ENCODE assay signal across 8 cellular contexts in the genomic region with DNA sequence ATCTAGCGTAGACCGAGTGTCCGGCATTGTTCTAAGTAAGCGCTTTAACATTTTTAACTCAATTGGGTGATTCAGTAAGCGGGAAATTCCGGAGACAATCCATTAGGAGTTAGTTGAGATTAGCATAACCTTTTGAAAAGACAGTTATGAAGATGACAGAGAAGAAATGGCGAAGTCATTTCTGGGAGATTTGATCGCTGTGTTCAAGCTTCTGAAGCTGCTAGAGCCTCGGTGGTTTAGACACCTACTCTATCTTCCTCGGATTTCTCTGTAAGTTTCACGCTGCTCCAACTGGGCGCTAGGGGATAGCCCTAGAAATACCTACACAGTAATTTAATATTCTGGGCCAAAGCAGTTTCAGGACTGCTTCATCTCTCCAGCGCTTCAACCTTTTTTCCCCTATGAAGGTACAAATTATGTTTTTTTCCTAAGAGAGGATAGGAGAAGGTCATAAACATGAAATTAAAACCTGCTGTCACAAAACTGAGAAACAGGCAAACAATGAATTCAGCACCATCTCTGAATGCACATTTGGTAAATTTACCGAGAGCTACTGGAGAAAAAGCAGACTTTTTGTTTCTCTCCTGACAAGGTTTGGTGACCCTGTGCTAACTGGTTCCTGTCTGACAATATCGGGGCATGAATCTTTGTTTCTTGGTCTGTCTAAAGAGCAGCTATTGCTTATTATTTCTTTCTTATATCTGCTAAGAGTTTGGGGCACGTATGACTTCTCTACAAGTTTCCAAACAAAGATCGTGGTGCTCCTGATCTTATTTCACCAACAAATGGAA. TPM values are rescaled to one million over a fixed set of nuclear protein-coding genes. Genes with fewer than 3 reads are reported as not detected.
DNase-seq lines count a peak whose midpoint lies in the region; ATAC-seq, FAIRE-seq and TF ChIP-seq lines count a peak whose summit lies in the region.

No MANE protein-coding gene starts in this region.

- no peaks in the 10 kb centered on the region for H3K36me3 ChIP-seq in effector memory CD4-positive, alpha-beta T cell (ENCODE audit: control insufficient read depth, insufficient read depth, low read length)
- no peaks in the 10 kb centered on the region for H3K36me3 ChIP-seq in vagina

- ATAC-seq in SK-N-SH treated with all-trans-retinoic acid at 6 μM for 48 hours (peak; percentile 75), HG03460 (IDR thresholded peaks at IDR 0.05; ENCODE audit: unreplicated experiment) (no peak)

- intact Hi-C loops in vagina (cut with DNase I), result loop anchor here (5.0 to 10.0 kb wide), 3 partner anchors 40 to 1805 kb away; no protein-coding TSS in a partner anchor

- no peak for FAIRE-seq in HTR-8/SVneo (lab: Jason Lieb, UNC)

- peaks cover 7% of the 10 kb centered on the region for H3K4me1 ChIP-seq in effector memory CD4-positive, alpha-beta T cell (ENCODE audit: control insufficient read depth, insufficient read depth, low read length, poor library complexity, severe bottlenecking)
- H3K4me1 ChIP-seq in vagina, result peaks cover 14% of the 10 kb centered on the region

- peak; percentile 75 for DNase-seq in DMS53 (lab: John Stamatoyannopoulos, UW)
- peak; percentile 42 for DNase-seq in HTR-8/SVneo (ENCODE audit: insufficient read length, low spot score)
- DNase-seq in effector memory CD4-positive, alpha-beta T cell, result no peak
- peak; percentile 60 for DNase-seq in midbrain (lab: John Stamatoyannopoulos, UW)
- DNase-seq in vagina (ENCODE audit: extremely low spot score in 2 of 2), result no peak
- DNase-seq in activated effector memory CD4-positive, alpha-beta T cell treated with anti-CD3 and anti-CD28 coated beads, Interleukin-2, amount 50 U/mL, for 16 hours, result no peak

- H3K4me3 ChIP-seq in effector memory CD4-positive, alpha-beta T cell (ENCODE audit: insufficient read depth, low read depth, low read length, poor library complexity, severe bottlenecking), result peak overlapping the region; percentile 89
- peak overlapping the region; percentile 56 to 64 for H3K4me3 ChIP-seq in vagina

- no peak for TF ChIP-seq POLR2A in vagina (IDR thresholded peaks at IDR 0.05)

- no peak for TF ChIP-seq CTCF in vagina (IDR thresholded peaks at IDR 0.05)

- peaks cover 4% of the 10 kb centered on the region for H3K27me3 ChIP-seq in effector memory CD4-positive, alpha-beta T cell (replicated peaks; ENCODE audit: control insufficient read depth, insufficient read depth, low read length, poor library complexity, severe bottlenecking)
- H3K27me3 ChIP-seq in vagina, result no peaks in the 10 kb centered on the region

- H3K27ac ChIP-seq in effector memory CD4-positive, alpha-beta T cell (ENCODE audit: insufficient read depth, low read length, poor library complexity, severe bottlenecking), result no peak overlapping the region
- peak overlapping the region; percentile 86 for H3K27ac ChIP-seq in vagina

- H3K9me3 ChIP-seq in effector memory CD4-positive, alpha-beta T cell (ENCODE audit: control insufficient read depth, low read length), result no peaks in the 10 kb centered on the region
- no peaks in the 10 kb centered on the region for H3K9me3 ChIP-seq in vagina

TF ChIP-seq in SK-N-SH treated with all-trans-retinoic acid at 6 μM for 48 hours, 23 proteins besides CTCF, POLR2A, EP300 and RAD21:
- TF ChIP-seq RARB (CRISPR knock-in tag; IDR thresholded peaks at IDR 0.05), result no peak
- no peak for TF ChIP-seq PPARA (CRISPR knock-in tag; IDR thresholded peaks at IDR 0.05; ENCODE audit: borderline replicate concordance)
- TF ChIP-seq, protein P1, sequence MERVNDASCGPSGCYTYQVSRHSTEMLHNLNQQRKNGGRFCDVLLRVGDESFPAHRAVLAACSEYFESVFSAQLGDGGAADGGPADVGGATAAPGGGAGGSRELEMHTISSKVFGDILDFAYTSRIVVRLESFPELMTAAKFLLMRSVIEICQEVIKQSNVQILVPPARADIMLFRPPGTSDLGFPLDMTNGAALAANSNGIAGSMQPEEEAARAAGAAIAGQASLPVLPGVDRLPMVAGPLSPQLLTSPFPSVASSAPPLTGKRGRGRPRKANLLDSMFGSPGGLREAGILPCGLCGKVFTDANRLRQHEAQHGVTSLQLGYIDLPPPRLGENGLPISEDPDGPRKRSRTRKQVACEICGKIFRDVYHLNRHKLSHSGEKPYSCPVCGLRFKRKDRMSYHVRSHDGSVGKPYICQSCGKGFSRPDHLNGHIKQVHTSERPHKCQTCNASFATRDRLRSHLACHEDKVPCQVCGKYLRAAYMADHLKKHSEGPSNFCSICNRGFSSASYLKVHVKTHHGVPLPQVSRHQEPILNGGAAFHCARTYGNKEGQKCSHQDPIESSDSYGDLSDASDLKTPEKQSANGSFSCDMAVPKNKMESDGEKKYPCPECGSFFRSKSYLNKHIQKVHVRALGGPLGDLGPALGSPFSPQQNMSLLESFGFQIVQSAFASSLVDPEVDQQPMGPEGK (CRISPR knock-in tag; IDR thresholded peaks at IDR 0.05; ENCODE audit: borderline replicate concordance), result no peak
- no peak for TF ChIP-seq TOX (CRISPR knock-in tag; IDR thresholded peaks at IDR 0.05; ENCODE audit: borderline replicate concordance)
- no peak for TF ChIP-seq BACH2 (CRISPR knock-in tag; IDR thresholded peaks at IDR 0.05; ENCODE audit: borderline replicate concordance)
- no peak for TF ChIP-seq SNAI2 (CRISPR knock-in tag; IDR thresholded peaks at IDR 0.05)
- no peak for TF ChIP-seq ZNF8 (CRISPR knock-in tag; IDR thresholded peaks at IDR 0.05)
- TF ChIP-seq OSR1 (CRISPR knock-in tag; IDR thresholded peaks at IDR 0.05), result no peak
- TF ChIP-seq ZNF565 (CRISPR knock-in tag; conservative IDR thresholded peaks at IDR 0.05; ENCODE audit: low read depth), result no peak
- no peak for TF ChIP-seq ZNF70 (CRISPR knock-in tag; IDR thresholded peaks at IDR 0.05)
- TF ChIP-seq, protein P2, sequence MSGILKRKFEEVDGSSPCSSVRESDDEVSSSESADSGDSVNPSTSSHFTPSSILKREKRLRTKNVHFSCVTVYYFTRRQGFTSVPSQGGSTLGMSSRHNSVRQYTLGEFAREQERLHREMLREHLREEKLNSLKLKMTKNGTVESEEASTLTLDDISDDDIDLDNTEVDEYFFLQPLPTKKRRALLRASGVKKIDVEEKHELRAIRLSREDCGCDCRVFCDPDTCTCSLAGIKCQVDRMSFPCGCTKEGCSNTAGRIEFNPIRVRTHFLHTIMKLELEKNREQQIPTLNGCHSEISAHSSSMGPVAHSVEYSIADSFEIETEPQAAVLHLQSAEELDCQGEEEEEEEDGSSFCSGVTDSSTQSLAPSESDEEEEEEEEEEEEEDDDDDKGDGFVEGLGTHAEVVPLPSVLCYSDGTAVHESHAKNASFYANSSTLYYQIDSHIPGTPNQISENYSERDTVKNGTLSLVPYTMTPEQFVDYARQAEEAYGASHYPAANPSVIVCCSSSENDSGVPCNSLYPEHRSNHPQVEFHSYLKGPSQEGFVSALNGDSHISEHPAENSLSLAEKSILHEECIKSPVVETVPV (CRISPR knock-in tag; IDR thresholded peaks at IDR 0.05), result no peak
- TF ChIP-seq TCF4 (CRISPR knock-in tag; IDR thresholded peaks at IDR 0.05; ENCODE audit: borderline replicate concordance), result no peak
- no peak for TF ChIP-seq ESRRG (CRISPR knock-in tag; IDR thresholded peaks at IDR 0.05)
- TF ChIP-seq, protein P3, sequence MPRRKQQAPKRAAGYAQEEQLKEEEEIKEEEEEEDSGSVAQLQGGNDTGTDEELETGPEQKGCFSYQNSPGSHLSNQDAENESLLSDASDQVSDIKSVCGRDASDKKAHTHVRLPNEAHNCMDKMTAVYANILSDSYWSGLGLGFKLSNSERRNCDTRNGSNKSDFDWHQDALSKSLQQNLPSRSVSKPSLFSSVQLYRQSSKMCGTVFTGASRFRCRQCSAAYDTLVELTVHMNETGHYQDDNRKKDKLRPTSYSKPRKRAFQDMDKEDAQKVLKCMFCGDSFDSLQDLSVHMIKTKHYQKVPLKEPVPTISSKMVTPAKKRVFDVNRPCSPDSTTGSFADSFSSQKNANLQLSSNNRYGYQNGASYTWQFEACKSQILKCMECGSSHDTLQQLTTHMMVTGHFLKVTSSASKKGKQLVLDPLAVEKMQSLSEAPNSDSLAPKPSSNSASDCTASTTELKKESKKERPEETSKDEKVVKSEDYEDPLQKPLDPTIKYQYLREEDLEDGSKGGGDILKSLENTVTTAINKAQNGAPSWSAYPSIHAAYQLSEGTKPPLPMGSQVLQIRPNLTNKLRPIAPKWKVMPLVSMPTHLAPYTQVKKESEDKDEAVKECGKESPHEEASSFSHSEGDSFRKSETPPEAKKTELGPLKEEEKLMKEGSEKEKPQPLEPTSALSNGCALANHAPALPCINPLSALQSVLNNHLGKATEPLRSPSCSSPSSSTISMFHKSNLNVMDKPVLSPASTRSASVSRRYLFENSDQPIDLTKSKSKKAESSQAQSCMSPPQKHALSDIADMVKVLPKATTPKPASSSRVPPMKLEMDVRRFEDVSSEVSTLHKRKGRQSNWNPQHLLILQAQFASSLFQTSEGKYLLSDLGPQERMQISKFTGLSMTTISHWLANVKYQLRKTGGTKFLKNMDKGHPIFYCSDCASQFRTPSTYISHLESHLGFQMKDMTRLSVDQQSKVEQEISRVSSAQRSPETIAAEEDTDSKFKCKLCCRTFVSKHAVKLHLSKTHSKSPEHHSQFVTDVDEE (CRISPR knock-in tag; IDR thresholded peaks at IDR 0.05), result no peak
- TF ChIP-seq, protein P4, sequence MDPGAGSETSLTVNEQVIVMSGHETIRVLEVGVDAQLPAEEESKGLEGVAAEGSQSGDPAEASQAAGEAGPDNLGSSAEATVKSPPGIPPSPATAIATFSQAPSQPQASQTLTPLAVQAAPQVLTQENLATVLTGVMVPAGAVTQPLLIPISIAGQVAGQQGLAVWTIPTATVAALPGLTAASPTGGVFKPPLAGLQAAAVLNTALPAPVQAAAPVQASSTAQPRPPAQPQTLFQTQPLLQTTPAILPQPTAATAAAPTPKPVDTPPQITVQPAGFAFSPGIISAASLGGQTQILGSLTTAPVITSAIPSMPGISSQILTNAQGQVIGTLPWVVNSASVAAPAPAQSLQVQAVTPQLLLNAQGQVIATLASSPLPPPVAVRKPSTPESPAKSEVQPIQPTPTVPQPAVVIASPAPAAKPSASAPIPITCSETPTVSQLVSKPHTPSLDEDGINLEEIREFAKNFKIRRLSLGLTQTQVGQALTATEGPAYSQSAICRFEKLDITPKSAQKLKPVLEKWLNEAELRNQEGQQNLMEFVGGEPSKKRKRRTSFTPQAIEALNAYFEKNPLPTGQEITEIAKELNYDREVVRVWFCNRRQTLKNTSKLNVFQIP (CRISPR knock-in tag; IDR thresholded peaks at IDR 0.05; ENCODE audit: borderline replicate concordance, low read depth), result no peak
- TF ChIP-seq ZFP3 (CRISPR knock-in tag; IDR thresholded peaks at IDR 0.05), result no peak
- TF ChIP-seq ISL1 (CRISPR knock-in tag; IDR thresholded peaks at IDR 0.05), result no peak
- no peak for TF ChIP-seq ZFP30 (CRISPR knock-in tag; IDR thresholded peaks at IDR 0.05)
- no peak for TF ChIP-seq ZC3H10 (CRISPR knock-in tag; IDR thresholded peaks at IDR 0.05)

RNA-seq across cellular contexts. Expression of a gene that starts 22.4 kb away (rescaled TPM):
- 0.25 TPM for total RNA-seq in vagina

RNA-seq across cellular contexts. Expression of a gene that starts 58.9 kb away (rescaled TPM):
- total RNA-seq in vagina, result 58.4 TPM

Comparison
In these comparisons a context has a peak if more than half of its experiments do, and no peak if none do; other contexts are left out.
1. DNase-seq: peak in DMS53 (single experiment), HTR-8/SVneo (single experiment) and midbrain (single experiment); none in effector memory CD4-positive, alpha-beta T cell (0 of 3), vagina (0 of 2) and activated effector memory CD4-positive, alpha-beta T cell treated with anti-CD3 and anti-CD28 coated beads, Interleukin-2, amount 50 U/mL, for 16 hours (single experiment).